In the genomic region with DNA sequence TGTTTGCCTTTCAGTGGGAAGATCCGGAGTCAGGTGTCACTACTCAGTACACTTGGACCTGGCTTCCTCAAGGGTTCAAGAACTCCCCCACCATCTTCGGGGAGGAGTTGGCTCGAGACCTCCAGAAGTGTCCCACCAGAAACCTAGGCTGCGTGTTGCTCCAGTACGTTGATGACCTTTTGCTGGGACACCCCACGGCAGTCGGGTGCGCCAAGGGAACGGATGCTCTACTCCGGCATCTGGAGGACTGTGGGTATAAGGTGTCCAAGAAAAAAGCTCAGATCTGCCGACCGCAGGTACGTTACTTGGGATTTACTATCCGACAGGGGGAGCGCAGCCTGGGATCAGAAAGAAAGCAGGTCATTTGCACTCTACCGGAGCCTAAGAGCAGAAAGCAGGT, we compare ENCODE assay signal across 9 cellular contexts. TPM values are rescaled to one million over a fixed set of nuclear protein-coding genes. Genes with fewer than 3 reads are reported as not detected.
DNase-seq lines count a peak whose midpoint lies in the region; ATAC-seq, FAIRE-seq and TF ChIP-seq lines count a peak whose summit lies in the region.
"Not testable (repeated sequence)": the region's sequence is repeated elsewhere in the genome, so short reads cannot be mapped to it uniquely, and the experiment has no call there.
"Had no signal": no experiment of that assay in that cellular context is flagged by ENCODE, and none has a peak within 500 bp of the region (broad histone marks: within the 10 kb centered on the region; RNA-seq: fewer than 3 reads in every experiment).

No MANE protein-coding gene starts in this region.

- not testable (repeated sequence) for H3K79me2 ChIP-seq in H9 (ENCODE audit: insufficient read depth, low read length); astrocyte (ENCODE audit: insufficient read depth, low read length)

- H4K8ac ChIP-seq in H9 (replicated peaks; ENCODE audit: insufficient read length, low read depth, low read length), result not testable (repeated sequence)

- not testable (repeated sequence) for H2BK120ac ChIP-seq in H9 (ENCODE audit: low read depth, low read length, poor library complexity, severe bottlenecking)

- H3T11ph ChIP-seq in H9 (ENCODE audit: low read length), result not testable (repeated sequence)

- not testable (repeated sequence) for TF ChIP-seq POLR2A in spleen (IDR thresholded peaks at IDR 0.05)

- H2BK12ac ChIP-seq in H9 (ENCODE audit: insufficient read length, low read depth, low read length), result not testable (repeated sequence)

- DNase-seq in H9; Panc1 (ENCODE audit: low read depth, low spot score); astrocyte (ENCODE audit: low read depth): not testable (repeated sequence)
- DNase-seq in islet precursor cell (peak; percentile 44), spleen (peak; percentile 57)

- H3K56ac ChIP-seq in H9 (ENCODE audit: insufficient read length, low read depth, low read length), result not testable (repeated sequence)

- 0 out of 7 replicates have a peak overlapping the region, but pooled peaks of 2 of the 3 experiments have one; percentile 22 to 55 for H3K27ac Mint-ChIP-seq in H9
- not testable (repeated sequence) for H3K27ac Mint-ChIP-seq in astrocyte (ENCODE audit: unreplicated experiment)

- H2AK5ac ChIP-seq in H9 (ENCODE audit: insufficient read length, low read length), result not testable (repeated sequence)

- not testable (repeated sequence) for H3K27me3 ChIP-seq in BLaER1 treated with 17β-estradiol and CSF1 and Interleukin-3, amounts not matched to agents 10 nM and 100 nM; H9 (ENCODE audit: insufficient read depth, low read length); Panc1 (ENCODE audit: control insufficient read depth, insufficient read depth, low read length); astrocyte (ENCODE audit: insufficient read depth, low read length); spleen (replicated peaks in 1 of 7)

- no CpG with 5 or more reads among the region's 16 CpGs for WGBS in H9 (ENCODE audit: extremely low coverage, insufficient read length, low lambda C conversion rate)
- WGBS in spleen, 5 donors, result 94 to 98% (median 96%) methylated on average over 16 of the region's 16 CpGs

- not testable (repeated sequence) for H3K36me3 Mint-ChIP-seq in H9 (ENCODE audit: insufficient read depth in 1 of 3, low read depth in 3 of 3); astrocyte (ENCODE audit: low read depth, unreplicated experiment)

- H2BK15ac ChIP-seq in H9 (ENCODE audit: low read depth, low read length), result not testable (repeated sequence)

- not testable (repeated sequence) for H3K9me3 Mint-ChIP-seq in H9; astrocyte (ENCODE audit: unreplicated experiment)

- not testable (repeated sequence) for H3K4ac ChIP-seq in H9 (ENCODE audit: low read depth, low read length)

- H3K14ac ChIP-seq in H9 (ENCODE audit: insufficient read depth, low read length), result not testable (repeated sequence)

- not testable (repeated sequence) for H3K4me3 Mint-ChIP-seq in H9; astrocyte (ENCODE audit: unreplicated experiment)

- peak overlapping the region in 9 of 11 experiments; percentile 8 to 53 (median 32); a peak in 15 of 22 replicates for H3K4me2 ChIP-seq in BLaER1 treated with 17β-estradiol and CSF1 and Interleukin-3, amounts not matched to agents 10 nM and 100 nM
- H3K4me2 ChIP-seq in H9 (ENCODE audit: insufficient read depth, insufficient read length, low read length), result not testable (repeated sequence)
- H3K4me2 ChIP-seq in astrocyte (ENCODE audit: low read length), result peak overlapping the region; percentile 63

- POLR2A ChIA-PET in Panc1 (lab: Charles Lee), result not testable (repeated sequence)

- H3K4me1 ChIP-seq in BLaER1 treated with 17β-estradiol and CSF1 and Interleukin-3, amounts not matched to agents 10 nM and 100 nM, result peaks cover 34 to 43% (median 40%) of the 10 kb centered on the region in 10 experiments
- not testable (repeated sequence) for H3K4me1 ChIP-seq in H9 (ENCODE audit: insufficient read depth, low read length)
- H3K4me1 ChIP-seq in Panc1 (ENCODE audit: control insufficient read depth, insufficient read depth, low read length) (peaks cover 61% of the 10 kb centered on the region), astrocyte (ENCODE audit: insufficient read depth, low read length) (peaks cover 29% of the 10 kb centered on the region), spleen (peaks cover 8 to 42% (median 27%) of the 10 kb centered on the region in 6 donors)

- not testable (repeated sequence) for H3K27me3 Mint-ChIP-seq in H9 (ENCODE audit: low read depth); astrocyte (ENCODE audit: low read depth, unreplicated experiment)

- H3K18ac ChIP-seq in H9 (ENCODE audit: insufficient read length, low read depth, low read length), result not testable (repeated sequence)

- H3K4me1 Mint-ChIP-seq in H9, result peaks cover 54 to 60% of the 10 kb centered on the region in 2 experiments
- peaks cover 34% of the 10 kb centered on the region for H3K4me1 Mint-ChIP-seq in astrocyte (ENCODE audit: low read depth, unreplicated experiment)

- not testable (repeated sequence) for H3K4me3 ChIP-seq in BLaER1 treated with 17β-estradiol and CSF1 and Interleukin-3, amounts not matched to agents 10 nM and 100 nM; Panc1 (ENCODE audit: low read depth in 2 of 2, low read length in 2 of 2); astrocyte (ENCODE audit: insufficient read depth, low read depth, low read length); spleen

- CTCF ChIA-PET in Panc1 (lab: Charles Lee), result interaction anchor here (1.9 to 2.1 kb wide), 2 partner anchors 107 to 177 kb away, joined by 7 to 8 read pairs; no protein-coding TSS in a partner anchor

- TF ChIP-seq CTCF in H9 (conservative IDR thresholded peaks at IDR 0.05), result peak; percentile 19; the same call in 1 of the 3 replicates
- TF ChIP-seq CTCF in Panc1 (IDR thresholded peaks at IDR 0.05); astrocyte (IDR thresholded peaks at IDR 0.05; ENCODE audit: insufficient read depth, low read depth, low read length); spleen (IDR thresholded peaks at IDR 0.05 in 8 of 11, conservative IDR thresholded peaks at IDR 0.05 in 3 of 11): not testable (repeated sequence)

- H3K36me3 ChIP-seq in BLaER1 treated with 17β-estradiol and CSF1 and Interleukin-3, amounts not matched to agents 10 nM and 100 nM; Panc1 (ENCODE audit: control insufficient read depth, insufficient read depth, low read length); astrocyte (ENCODE audit: insufficient read depth, low read length); spleen: not testable (repeated sequence)

- not testable (repeated sequence) for H3K23me2 ChIP-seq in H9 (ENCODE audit: insufficient read length, low read depth, low read length, poor library complexity, severe bottlenecking)

- in situ Hi-C loops in Panc1 (cut with HindIII; ENCODE audit: low pct_unique_long_range_greater_than_20kb, low sequenced_read_pairs), result loop anchor here (25.0 kb wide), 1 partner anchor 92 kb away; no protein-coding TSS in a partner anchor

- H2BK20ac ChIP-seq in H9 (ENCODE audit: low read depth, low read length, poor library complexity, severe bottlenecking), result not testable (repeated sequence)

- H4K91ac ChIP-seq in H9 (ENCODE audit: insufficient read length, low read depth, low read length), result not testable (repeated sequence)

- H3K27ac ChIP-seq in BLaER1 treated with 17β-estradiol and CSF1 and Interleukin-3, amounts not matched to agents 10 nM and 100 nM; H9 (ENCODE audit: insufficient read length, low read depth, low read length); astrocyte (ENCODE audit: low read depth, low read length); spleen: not testable (repeated sequence)
- H3K27ac ChIP-seq in Panc1 (ENCODE audit: low read length), result peak overlapping the region; percentile 90

- intact Hi-C loops in Panc1 (cut with micrococcal nuclease; ENCODE audit: unreplicated experiment); spleen (cut with DNase I; ENCODE audit: low total_unique reads): not testable (repeated sequence)

- H3K23ac ChIP-seq in H9 (ENCODE audit: insufficient read length, low read depth, low read length), result not testable (repeated sequence)

- FAIRE-seq in astrocyte (lab: Jason Lieb, UNC), result not testable (repeated sequence)

- not testable (repeated sequence) for H2AFZ ChIP-seq in H9 (ENCODE audit: low read length); astrocyte (ENCODE audit: low read depth, low read length)

- not testable (repeated sequence) for H3K79me1 ChIP-seq in H9 (ENCODE audit: insufficient read depth, low read depth, low read length, poor library complexity, severe bottlenecking)

- not testable (repeated sequence) for H4K20me1 ChIP-seq in BLaER1 treated with 17β-estradiol and CSF1 and Interleukin-3, amounts not matched to agents 10 nM and 100 nM; H9 (ENCODE audit: control insufficient read depth, insufficient read depth, insufficient read length); astrocyte (ENCODE audit: insufficient read depth, low read length)

- not testable (repeated sequence) for H3K9ac ChIP-seq in BLaER1 treated with 17β-estradiol and CSF1 and Interleukin-3, amounts not matched to agents 10 nM and 100 nM; H9 (ENCODE audit: extremely low read depth, insufficient read length, low read length); astrocyte (ENCODE audit: low read length)

- ATAC-seq in Panc1, result not testable (repeated sequence)

- H3K9me3 ChIP-seq in BLaER1 treated with 17β-estradiol and CSF1 and Interleukin-3, amounts not matched to agents 10 nM and 100 nM (replicated peaks in 1 of 11), result peaks cover 0 to 18% (median 16%) of the 10 kb centered on the region in 11 experiments; a peak in 21 of 22 replicates
- H3K9me3 ChIP-seq in H9 (ENCODE audit: control insufficient read depth, low read depth, low read length); Panc1 (ENCODE audit: control insufficient read depth, insufficient read depth, low read depth, low read length); astrocyte (ENCODE audit: insufficient read depth, low read depth, low read length); spleen: not testable (repeated sequence)

- not testable (repeated sequence) for H2BK5ac ChIP-seq in H9 (ENCODE audit: insufficient read length, low read length)

- BruUV-seq in Panc1 (replicated peaks; lab: Mats Ljungman, UMichigan), result not testable (repeated sequence)

- H4K5ac ChIP-seq in H9 (ENCODE audit: insufficient read length, low read depth, low read length), result not testable (repeated sequence)

RNA-seq across cellular contexts. Expression of a gene that starts 8.7 kb away (rescaled TPM):
- total RNA-seq in H9 (2021) (39.1 and 42.2 TPM in 2 replicates), Panc1 (2021; ENCODE audit: unreplicated experiment) (83.3 TPM), astrocyte (1.2 and 1.7 TPM in 2 replicates), spleen (10 to 100 TPM; 10.7 to 17.5 (median 11.9) TPM)
- polyA plus RNA-seq in Panc1 (2012; ENCODE audit: insufficient read length), result 85.5 TPM
- polyA plus RNA-seq in spleen, result 1 to 10 TPM in 2 of 3 donors, under 1 TPM in 1; 0.96 to 1.7 (median 1.4) TPM
- total RNA-seq: CD4-positive, CD25-positive, alpha-beta regulatory T cell; GM23248; H4 had no signal
- polyA plus RNA-seq: CD4-positive, CD25-positive, alpha-beta regulatory T cell; GM23248 had no signal
